ENCODE assay signal across 1 cellular context in the genomic region with DNA sequence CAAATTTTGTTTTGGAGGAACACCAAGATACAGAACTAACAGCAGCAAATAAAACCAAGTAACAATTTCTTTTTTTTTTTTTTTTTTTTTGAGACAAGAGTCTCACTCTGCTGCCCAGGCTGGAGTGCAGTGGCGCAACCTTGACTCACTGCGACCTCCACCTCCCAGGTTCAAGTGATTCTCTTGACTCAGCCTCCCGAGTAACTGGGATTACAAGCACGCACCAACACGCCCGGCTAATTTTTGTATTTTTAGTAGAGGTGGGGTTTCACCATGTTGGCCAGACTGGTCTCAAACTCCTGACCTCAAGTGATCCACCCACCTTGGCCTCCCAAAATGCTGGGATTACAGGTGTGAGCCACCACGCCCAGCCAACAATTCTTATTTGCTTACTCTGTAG.
TF ChIP-seq lines count a peak whose summit lies in the region.

No MANE protein-coding gene starts in this region.

TF ChIP-seq in GM12878, 131 proteins besides CTCF, POLR2A, EP300 and RAD21:
- TF ChIP-seq, protein P1, sequence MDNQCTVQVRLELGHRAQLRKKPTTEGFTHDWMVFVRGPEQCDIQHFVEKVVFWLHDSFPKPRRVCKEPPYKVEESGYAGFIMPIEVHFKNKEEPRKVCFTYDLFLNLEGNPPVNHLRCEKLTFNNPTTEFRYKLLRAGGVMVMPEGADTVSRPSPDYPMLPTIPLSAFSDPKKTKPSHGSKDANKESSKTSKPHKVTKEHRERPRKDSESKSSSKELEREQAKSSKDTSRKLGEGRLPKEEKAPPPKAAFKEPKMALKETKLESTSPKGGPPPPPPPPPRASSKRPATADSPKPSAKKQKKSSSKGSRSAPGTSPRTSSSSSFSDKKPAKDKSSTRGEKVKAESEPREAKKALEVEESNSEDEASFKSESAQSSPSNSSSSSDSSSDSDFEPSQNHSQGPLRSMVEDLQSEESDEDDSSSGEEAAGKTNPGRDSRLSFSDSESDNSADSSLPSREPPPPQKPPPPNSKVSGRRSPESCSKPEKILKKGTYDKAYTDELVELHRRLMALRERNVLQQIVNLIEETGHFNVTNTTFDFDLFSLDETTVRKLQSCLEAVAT (IDR thresholded peaks at IDR 0.05) = peak; percentile 70; the same call in 1 of the 2 replicates
